ENCODE assay signal across 1 cellular context in the genomic region with DNA sequence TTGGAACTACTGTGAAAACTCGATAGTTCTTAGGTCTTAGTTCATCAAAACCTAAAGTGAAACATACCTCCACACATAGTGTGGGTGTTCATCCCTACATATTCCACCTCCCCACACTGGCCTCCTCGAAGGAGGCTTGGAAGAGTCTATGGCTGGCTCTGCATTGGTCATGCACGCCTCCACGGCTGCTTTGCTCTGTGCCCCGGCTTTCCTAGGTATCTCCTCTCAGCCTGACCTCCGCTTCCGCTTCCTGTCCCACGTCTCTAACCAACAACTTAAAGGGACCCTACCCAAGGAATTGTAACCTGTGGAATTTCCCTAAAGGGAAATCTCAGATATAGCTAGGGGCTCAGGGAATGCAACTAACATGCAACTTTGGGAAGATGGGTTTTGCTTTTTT.
A peak's percentile ranks its signal among the peaks of the same experiment; 100 is the strongest.
TF ChIP-seq lines count a peak whose summit lies in the region.

No MANE protein-coding gene starts in this region.

TF ChIP-seq in HepG2, 621 proteins besides CTCF, POLR2A, EP300 and RAD21 (continued from another document):
- TF ChIP-seq UBTF (CRISPR knock-in tag; IDR thresholded peaks at IDR 0.05) (no peak), CBX5 (CRISPR knock-in tag; IDR thresholded peaks at IDR 0.05; ENCODE audit: borderline replicate concordance) (peak; percentile 19; the same call in 1 of the 2 replicates), ATF7 (IDR thresholded peaks at IDR 0.05) (no peak), ATF7 (CRISPR knock-in tag; IDR thresholded peaks at IDR 0.05) (no peak), FOSL2 (CRISPR knock-in tag; IDR thresholded peaks at IDR 0.05) (0 out of 2 replicates have a peak, but pooled peaks have one; percentile 18), GABPB1 (CRISPR knock-in tag; IDR thresholded peaks at IDR 0.05) (peak; percentile 75), ZNF687 (CRISPR knock-in tag; IDR thresholded peaks at IDR 0.05) (peak; percentile 23; the same call in 1 of the 2 replicates), SNAI1 (CRISPR knock-in tag; IDR thresholded peaks at IDR 0.05; ENCODE audit: borderline replicate concordance) (no peak), ZNF614 (CRISPR knock-in tag; IDR thresholded peaks at IDR 0.05; ENCODE audit: borderline replicate concordance) (0 out of 2 replicates have a peak, but pooled peaks have one; percentile 23), ZMYM4 (CRISPR knock-in tag; IDR thresholded peaks at IDR 0.05) (no peak), SYNCRIP (IDR thresholded peaks at IDR 0.05; ENCODE audit: insufficient read depth, low read depth, low read length) (no peak), MEIS1 (CRISPR knock-in tag; IDR thresholded peaks at IDR 0.05; ENCODE audit: borderline replicate concordance) (no peak), FOXP1 (IDR thresholded peaks at IDR 0.05) (no peak), FOXP1 (CRISPR knock-in tag; IDR thresholded peaks at IDR 0.05) (no peak), ZSCAN5A (CRISPR knock-in tag; IDR thresholded peaks at IDR 0.05; ENCODE audit: borderline replicate concordance) (0 out of 2 replicates have a peak, but pooled peaks have one; percentile 20), MAFF (IDR thresholded peaks at IDR 0.05; ENCODE audit: low read depth, low read length) (no peak), ZNF629 (CRISPR knock-in tag; conservative IDR thresholded peaks at IDR 0.05) (no peak), SCMH1 (CRISPR knock-in tag; IDR thresholded peaks at IDR 0.05; ENCODE audit: borderline replicate concordance) (no peak), NFKB2 (CRISPR knock-in tag; IDR thresholded peaks at IDR 0.05; ENCODE audit: borderline replicate concordance) (no peak), MAX (IDR thresholded peaks at IDR 0.05) (peak; percentile 45; the same call in 1 of the 2 replicates), ZFP91 (CRISPR knock-in tag; IDR thresholded peaks at IDR 0.05; ENCODE audit: borderline replicate concordance) (peak; percentile 96)
